8 cellular contexts compared by ENCODE assay signal in genomic region chr4:153497091-153497531, GRCh38. TPM values are rescaled to one million over a fixed set of nuclear protein-coding genes. Genes with fewer than 3 reads are reported as not detected.
DNase-seq lines count a peak whose midpoint lies in the region; ATAC-seq lines count a peak whose summit lies in the region.

No MANE protein-coding gene starts in this region.

- in situ Hi-C loops in KBM-7 (cut with MboI; ENCODE audit: low pct_unique_long_range_greater_than_20kb, low sequenced_read_pairs), result no loop called here

- H3K27ac Mint-ChIP-seq in activated T-helper 2 cell treated with anti-CD3 and anti-CD28 coated beads, Interferon-gamma antibody, Interleukin-2, Interleukin-4, amounts not matched to agents 10 μg/mL and 5 μg/mL and 100 μg/mL, durations not matched to agents 14 hours and 24 hours and 36 hours, result peak overlapping the region; percentile 89

- H3K36me3 Mint-ChIP-seq in activated T-helper 2 cell treated with anti-CD3 and anti-CD28 coated beads, Interferon-gamma antibody, Interleukin-2, Interleukin-4, amounts not matched to agents 10 μg/mL and 5 μg/mL and 100 μg/mL, durations not matched to agents 14 hours and 24 hours and 36 hours (ENCODE audit: low read depth), result peaks cover 34% of the 10 kb centered on the region

- H3K4me3 Mint-ChIP-seq in activated T-helper 2 cell treated with anti-CD3 and anti-CD28 coated beads, Interferon-gamma antibody, Interleukin-2, Interleukin-4, amounts not matched to agents 10 μg/mL and 5 μg/mL and 100 μg/mL, durations not matched to agents 14 hours and 24 hours and 36 hours (ENCODE audit: low read depth), result peak overlapping the region; percentile 70

- ATAC-seq in GM18511 (IDR thresholded peaks at IDR 0.05; ENCODE audit: unreplicated experiment) (peak; percentile 56), HG03135 (IDR thresholded peaks at IDR 0.05; ENCODE audit: unreplicated experiment) (peak; percentile 49)

- H3K9me3 Mint-ChIP-seq in activated T-helper 2 cell treated with anti-CD3 and anti-CD28 coated beads, Interferon-gamma antibody, Interleukin-2, Interleukin-4, amounts not matched to agents 10 μg/mL and 5 μg/mL and 100 μg/mL, durations not matched to agents 14 hours and 24 hours and 36 hours, result no peaks in the 10 kb centered on the region

- DNase-seq in activated T-helper 2 cell treated with anti-CD3 and anti-CD28 coated beads, Interferon-gamma antibody, Interleukin-2, Interleukin-4, amounts not matched to agents 10 μg/mL and 5 μg/mL and 100 μg/mL, durations not matched to agents 14 hours and 24 hours and 36 hours (ENCODE audit: low spot score), result peak; percentile 46
- DNase-seq in kidney tubule cell (ENCODE audit: low spot score) (peak; percentile 76), SK-N-DZ (ENCODE audit: low spot score) (no peak), midbrain (lab: John Stamatoyannopoulos, UW) (no peak), KBM-7 (no peak), medulla oblongata (ENCODE audit: extremely low spot score) (no peak)

- intact Hi-C loops in activated T-helper 2 cell treated with anti-CD3 and anti-CD28 coated beads, Interferon-gamma antibody, Interleukin-2, Interleukin-4, amounts not matched to agents 10 μg/mL and 5 μg/mL and 100 μg/mL, durations not matched to agents 14 hours and 24 hours and 36 hours (cut with micrococcal nuclease), result loop anchor here (1.0 to 2.0 kb wide), 6 partner anchors 9 to 64 kb away; no protein-coding TSS in a partner anchor

- peaks cover 73% of the 10 kb centered on the region for H3K4me1 Mint-ChIP-seq in activated T-helper 2 cell treated with anti-CD3 and anti-CD28 coated beads, Interferon-gamma antibody, Interleukin-2, Interleukin-4, amounts not matched to agents 10 μg/mL and 5 μg/mL and 100 μg/mL, durations not matched to agents 14 hours and 24 hours and 36 hours (ENCODE audit: low read depth)

- H3K27me3 Mint-ChIP-seq in activated T-helper 2 cell treated with anti-CD3 and anti-CD28 coated beads, Interferon-gamma antibody, Interleukin-2, Interleukin-4, amounts not matched to agents 10 μg/mL and 5 μg/mL and 100 μg/mL, durations not matched to agents 14 hours and 24 hours and 36 hours (ENCODE audit: low read depth), result no peaks in the 10 kb centered on the region

RNA-seq across cellular contexts. Expression of gene TMEM131L, which starts 31.0 kb away (rescaled TPM):
- 28.1 and 29.7 TPM in 2 replicates for total RNA-seq in activated T-helper 2 cell treated with anti-CD3 and anti-CD28 coated beads, Interferon-gamma antibody, Interleukin-2, Interleukin-4, amounts not matched to agents 10 μg/mL and 5 μg/mL and 100 μg/mL, durations not matched to agents 14 hours and 24 hours and 36 hours
- 12.2 and 18.2 TPM in 2 replicates for polyA plus RNA-seq in SK-N-DZ (2014; cell fraction: cytosol; rRNA removed)
- 20.3 and 26.3 TPM in 2 replicates for polyA plus RNA-seq in SK-N-DZ (2014; cell fraction: nucleus; rRNA removed)

Comparison
In these comparisons a context has a peak if more than half of its experiments do, and no peak if none do; other contexts are left out.
1. DNase-seq: peak in activated T-helper 2 cell treated with anti-CD3 and anti-CD28 coated beads, Interferon-gamma antibody, Interleukin-2, Interleukin-4, amounts not matched to agents 10 μg/mL and 5 μg/mL and 100 μg/mL, durations not matched to agents 14 hours and 24 hours and 36 hours (single experiment) and kidney tubule cell (single experiment); none in SK-N-DZ (single experiment), midbrain (single experiment), KBM-7 (single experiment) and medulla oblongata (single experiment).